ENCODE assay signal across 1 cellular context in the genomic region with DNA sequence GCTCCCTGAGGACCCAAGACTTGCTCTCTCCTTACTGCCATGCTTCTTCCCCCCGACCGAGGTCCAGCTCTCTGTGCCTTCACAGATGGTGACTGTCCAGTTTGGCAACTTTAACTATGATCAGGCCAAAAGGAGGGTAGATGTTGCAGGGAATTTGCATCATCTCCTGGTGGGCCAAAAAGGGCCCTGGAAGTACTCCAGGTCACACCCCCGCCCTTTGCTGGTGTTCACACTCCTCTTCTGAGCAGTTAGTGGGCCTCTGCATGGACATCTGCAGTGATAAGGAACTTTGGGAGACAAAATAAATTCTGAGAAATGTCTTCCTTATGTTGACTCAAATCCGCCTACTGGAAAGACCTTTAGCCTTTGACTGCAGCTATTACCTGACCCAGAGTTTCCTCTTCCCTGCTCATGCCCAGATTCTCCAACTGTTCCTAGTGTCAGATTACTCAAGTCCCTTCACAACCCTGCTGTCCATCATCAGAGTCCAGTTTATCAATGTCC.
TF ChIP-seq lines count a peak whose summit lies in the region.

No MANE protein-coding gene starts in this region.

TF ChIP-seq in K562, 482 proteins besides CTCF, POLR2A, EP300 and RAD21 (continued from another document and continues in another):
- TF ChIP-seq, protein P1, sequence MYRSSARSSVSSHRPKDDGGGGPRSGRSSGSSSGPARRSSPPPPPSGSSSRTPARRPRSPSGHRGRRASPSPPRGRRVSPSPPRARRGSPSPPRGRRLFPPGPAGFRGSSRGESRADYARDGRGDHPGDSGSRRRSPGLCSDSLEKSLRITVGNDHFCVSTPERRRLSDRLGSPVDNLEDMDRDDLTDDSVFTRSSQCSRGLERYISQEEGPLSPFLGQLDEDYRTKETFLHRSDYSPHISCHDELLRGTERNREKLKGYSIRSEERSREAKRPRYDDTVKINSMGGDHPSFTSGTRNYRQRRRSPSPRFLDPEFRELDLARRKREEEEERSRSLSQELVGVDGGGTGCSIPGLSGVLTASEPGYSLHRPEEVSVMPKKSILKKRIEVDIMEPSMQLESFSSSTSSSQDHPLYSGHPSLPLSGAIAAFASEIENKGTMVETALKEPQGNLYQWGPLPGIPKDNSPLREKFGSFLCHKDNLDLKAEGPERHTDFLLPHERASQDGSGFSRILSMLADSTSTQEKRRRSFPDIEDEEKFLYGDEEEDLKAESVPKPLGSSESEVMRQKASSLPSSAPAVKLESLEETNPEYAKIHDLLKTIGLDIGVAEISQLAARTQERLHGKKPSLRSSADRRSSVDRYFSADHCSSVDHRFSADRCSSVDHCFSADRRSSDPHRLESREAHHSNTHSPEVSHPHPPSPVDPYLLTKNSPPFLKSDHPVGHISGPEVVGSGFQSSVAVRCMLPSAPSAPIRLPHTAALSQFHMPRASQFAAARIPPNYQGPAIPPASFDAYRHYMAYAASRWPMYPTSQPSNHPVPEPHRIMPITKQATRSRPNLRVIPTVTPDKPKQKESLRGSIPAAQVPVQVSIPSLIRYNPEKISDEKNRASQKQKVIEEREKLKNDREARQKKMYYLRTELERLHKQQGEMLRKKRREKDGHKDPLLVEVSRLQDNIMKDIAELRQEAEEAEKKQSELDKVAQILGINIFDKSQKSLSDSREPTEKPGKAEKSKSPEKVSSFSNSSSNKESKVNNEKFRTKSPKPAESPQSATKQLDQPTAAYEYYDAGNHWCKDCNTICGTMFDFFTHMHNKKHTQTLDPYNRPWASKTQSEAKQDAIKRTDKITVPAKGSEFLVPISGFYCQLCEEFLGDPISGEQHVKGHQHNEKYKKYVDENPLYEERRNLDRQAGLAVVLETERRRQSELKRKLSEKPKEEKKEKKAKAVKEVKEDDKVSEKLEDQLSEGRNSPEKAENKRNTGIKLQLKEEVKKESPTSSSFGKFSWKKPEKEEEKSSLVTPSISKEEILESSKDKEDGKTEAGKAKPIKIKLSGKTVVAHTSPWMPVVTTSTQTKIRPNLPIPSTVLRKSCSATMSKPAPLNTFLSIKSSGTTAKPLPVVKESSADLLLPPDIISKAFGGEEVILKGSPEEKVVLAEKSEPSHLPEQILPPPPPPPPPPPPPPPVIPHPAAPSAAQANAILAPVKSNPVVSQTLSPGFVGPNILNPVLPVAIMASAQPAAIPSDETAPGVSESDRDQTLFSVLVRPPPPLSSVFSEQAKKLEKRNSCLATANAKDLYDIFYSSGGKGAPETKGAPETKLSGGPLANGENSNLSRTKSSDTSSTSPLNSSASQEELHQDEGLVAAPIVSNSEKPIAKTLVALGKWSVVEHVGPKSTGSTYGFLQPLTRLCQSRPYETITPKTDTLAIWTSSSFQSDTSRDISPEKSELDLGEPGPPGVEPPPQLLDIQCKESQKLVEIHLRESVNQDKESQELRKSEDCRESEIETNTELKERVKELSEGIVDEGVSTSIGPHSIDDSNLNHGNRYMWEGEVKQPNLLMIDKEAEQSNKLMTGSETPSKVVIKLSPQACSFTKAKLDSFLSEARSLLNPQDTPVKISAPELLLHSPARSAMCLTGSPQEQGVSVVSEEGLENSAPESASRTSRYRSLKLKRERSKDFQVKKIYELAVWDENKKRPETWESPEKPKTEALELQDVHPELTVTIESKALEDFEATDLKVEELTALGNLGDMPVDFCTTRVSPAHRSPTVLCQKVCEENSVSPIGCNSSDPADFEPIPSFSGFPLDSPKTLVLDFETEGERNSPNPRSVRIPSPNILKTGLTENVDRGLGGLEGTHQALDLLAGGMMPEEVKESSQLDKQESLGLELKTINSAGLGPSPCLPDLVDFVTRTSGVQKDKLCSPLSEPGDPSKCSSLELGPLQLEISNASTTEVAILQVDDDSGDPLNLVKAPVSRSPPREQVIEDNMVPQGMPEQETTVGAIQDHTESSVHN (IDR thresholded peaks at IDR 0.05; ENCODE audit: borderline replicate concordance in 1 of 2, low read depth in 1 of 2): no peak
- TF ChIP-seq SRSF3 (IDR thresholded peaks at IDR 0.05; ENCODE audit: insufficient read depth, low read length) (no peak), PTRF (tag; IDR thresholded peaks at IDR 0.05) (no peak), MYC (IDR thresholded peaks at IDR 0.05; ENCODE audit: low read depth, low read length) (peak; percentile 65; the same call in 1 of the 2 replicates), MYC (CRISPR knock-in tag; IDR thresholded peaks at IDR 0.05; ENCODE audit: borderline replicate concordance, low read depth) (no peak), SMARCB1 (IDR thresholded peaks at IDR 0.05; ENCODE audit: insufficient read length, low read depth) (no peak), IRF2 (CRISPR knock-in tag; IDR thresholded peaks at IDR 0.05) (no peak), BACH1 (tag; IDR thresholded peaks at IDR 0.05) (no peak; the same call in 1 of the 2 replicates), ZNF780A (CRISPR knock-in tag; IDR thresholded peaks at IDR 0.05) (no peak), FOXK2 (conservative IDR thresholded peaks at IDR 0.05 in 1 of 2, IDR thresholded peaks at IDR 0.05 in 1 of 2; ENCODE audit: low read depth in 2 of 2) (no peak), ZNF717 (CRISPR knock-in tag; IDR thresholded peaks at IDR 0.05) (no peak), RBM14 (IDR thresholded peaks at IDR 0.05; ENCODE audit: borderline replicate concordance, insufficient read depth, low read depth, low read length) (no peak), NR4A1 (CRISPR knock-in tag; IDR thresholded peaks at IDR 0.05) (no peak), NR4A1 (tag; IDR thresholded peaks at IDR 0.05) (no peak), CBX8 (IDR thresholded peaks at IDR 0.05; ENCODE audit: borderline replicate concordance, extremely low read depth, low read depth, low read length, poor library complexity, severe bottlenecking) (no peak), NCOA6 (IDR thresholded peaks at IDR 0.05) (no peak), NCOR1 (IDR thresholded peaks at IDR 0.05) (0 out of 2 replicates have a peak, but pooled peaks have one; percentile 18), EP400 (IDR thresholded peaks at IDR 0.05) (peak; percentile 45; the same call in 1 of the 2 replicates), ZFPM2 (CRISPR knock-in tag; IDR thresholded peaks at IDR 0.05) (no peak), PCBP1 (IDR thresholded peaks at IDR 0.05; ENCODE audit: low read depth, low read length, poor library complexity, severe bottlenecking) (no peak), CREB1 (IDR thresholded peaks at IDR 0.05) (no peak), CREB1 (CRISPR knock-in tag; IDR thresholded peaks at IDR 0.05) (no peak), CCAR2 (IDR thresholded peaks at IDR 0.05; ENCODE audit: low read depth, low read length) (no peak), POLR3G (IDR thresholded peaks at IDR 0.05; ENCODE audit: extremely low read depth, insufficient read length, insufficient replicate concordance) (no peak), ASH1L (IDR thresholded peaks at IDR 0.05; ENCODE audit: borderline replicate concordance, low read depth, partially characterized antibody) (no peak), HNRNPK (IDR thresholded peaks at IDR 0.05; ENCODE audit: low read depth, low read length, poor library complexity, severe bottlenecking) (no peak), ZNF3 (CRISPR knock-in tag; IDR thresholded peaks at IDR 0.05) (no peak), KDM5B (IDR thresholded peaks at IDR 0.05; ENCODE audit: insufficient replicate concordance, low read depth, low read length) (no peak), HDGF (IDR thresholded peaks at IDR 0.05) (no peak), HDAC3 (IDR thresholded peaks at IDR 0.05; ENCODE audit: borderline replicate concordance, partially characterized antibody) (peak; percentile 74), ZNF778 (CRISPR knock-in tag; IDR thresholded peaks at IDR 0.05) (no peak), ZFX (CRISPR knock-in tag; IDR thresholded peaks at IDR 0.05) (no peak), CXXC5 (CRISPR knock-in tag; IDR thresholded peaks at IDR 0.05) (peak; percentile 63), ZNF79 (CRISPR knock-in tag; IDR thresholded peaks at IDR 0.05; ENCODE audit: low read depth) (no peak), HDAC2 (IDR thresholded peaks at IDR 0.05) (peak; percentile 67; the same call in 1 of the 2 replicates), FOXA3 (CRISPR knock-in tag; conservative IDR thresholded peaks at IDR 0.05 in 1 of 2, IDR thresholded peaks at IDR 0.05 in 1 of 2) (0 out of 4 replicates have a peak, but pooled peaks of 1 of the 2 experiments have one; percentile 53)
- TF ChIP-seq, protein P2, sequence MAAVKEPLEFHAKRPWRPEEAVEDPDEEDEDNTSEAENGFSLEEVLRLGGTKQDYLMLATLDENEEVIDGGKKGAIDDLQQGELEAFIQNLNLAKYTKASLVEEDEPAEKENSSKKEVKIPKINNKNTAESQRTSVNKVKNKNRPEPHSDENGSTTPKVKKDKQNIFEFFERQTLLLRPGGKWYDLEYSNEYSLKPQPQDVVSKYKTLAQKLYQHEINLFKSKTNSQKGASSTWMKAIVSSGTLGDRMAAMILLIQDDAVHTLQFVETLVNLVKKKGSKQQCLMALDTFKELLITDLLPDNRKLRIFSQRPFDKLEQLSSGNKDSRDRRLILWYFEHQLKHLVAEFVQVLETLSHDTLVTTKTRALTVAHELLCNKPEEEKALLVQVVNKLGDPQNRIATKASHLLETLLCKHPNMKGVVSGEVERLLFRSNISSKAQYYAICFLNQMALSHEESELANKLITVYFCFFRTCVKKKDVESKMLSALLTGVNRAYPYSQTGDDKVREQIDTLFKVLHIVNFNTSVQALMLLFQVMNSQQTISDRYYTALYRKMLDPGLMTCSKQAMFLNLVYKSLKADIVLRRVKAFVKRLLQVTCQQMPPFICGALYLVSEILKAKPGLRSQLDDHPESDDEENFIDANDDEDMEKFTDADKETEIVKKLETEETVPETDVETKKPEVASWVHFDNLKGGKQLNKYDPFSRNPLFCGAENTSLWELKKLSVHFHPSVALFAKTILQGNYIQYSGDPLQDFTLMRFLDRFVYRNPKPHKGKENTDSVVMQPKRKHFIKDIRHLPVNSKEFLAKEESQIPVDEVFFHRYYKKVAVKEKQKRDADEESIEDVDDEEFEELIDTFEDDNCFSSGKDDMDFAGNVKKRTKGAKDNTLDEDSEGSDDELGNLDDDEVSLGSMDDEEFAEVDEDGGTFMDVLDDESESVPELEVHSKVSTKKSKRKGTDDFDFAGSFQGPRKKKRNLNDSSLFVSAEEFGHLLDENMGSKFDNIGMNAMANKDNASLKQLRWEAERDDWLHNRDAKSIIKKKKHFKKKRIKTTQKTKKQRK (IDR thresholded peaks at IDR 0.05; ENCODE audit: borderline replicate concordance, low read depth, low read length): no peak
- TF ChIP-seq, protein P3, sequence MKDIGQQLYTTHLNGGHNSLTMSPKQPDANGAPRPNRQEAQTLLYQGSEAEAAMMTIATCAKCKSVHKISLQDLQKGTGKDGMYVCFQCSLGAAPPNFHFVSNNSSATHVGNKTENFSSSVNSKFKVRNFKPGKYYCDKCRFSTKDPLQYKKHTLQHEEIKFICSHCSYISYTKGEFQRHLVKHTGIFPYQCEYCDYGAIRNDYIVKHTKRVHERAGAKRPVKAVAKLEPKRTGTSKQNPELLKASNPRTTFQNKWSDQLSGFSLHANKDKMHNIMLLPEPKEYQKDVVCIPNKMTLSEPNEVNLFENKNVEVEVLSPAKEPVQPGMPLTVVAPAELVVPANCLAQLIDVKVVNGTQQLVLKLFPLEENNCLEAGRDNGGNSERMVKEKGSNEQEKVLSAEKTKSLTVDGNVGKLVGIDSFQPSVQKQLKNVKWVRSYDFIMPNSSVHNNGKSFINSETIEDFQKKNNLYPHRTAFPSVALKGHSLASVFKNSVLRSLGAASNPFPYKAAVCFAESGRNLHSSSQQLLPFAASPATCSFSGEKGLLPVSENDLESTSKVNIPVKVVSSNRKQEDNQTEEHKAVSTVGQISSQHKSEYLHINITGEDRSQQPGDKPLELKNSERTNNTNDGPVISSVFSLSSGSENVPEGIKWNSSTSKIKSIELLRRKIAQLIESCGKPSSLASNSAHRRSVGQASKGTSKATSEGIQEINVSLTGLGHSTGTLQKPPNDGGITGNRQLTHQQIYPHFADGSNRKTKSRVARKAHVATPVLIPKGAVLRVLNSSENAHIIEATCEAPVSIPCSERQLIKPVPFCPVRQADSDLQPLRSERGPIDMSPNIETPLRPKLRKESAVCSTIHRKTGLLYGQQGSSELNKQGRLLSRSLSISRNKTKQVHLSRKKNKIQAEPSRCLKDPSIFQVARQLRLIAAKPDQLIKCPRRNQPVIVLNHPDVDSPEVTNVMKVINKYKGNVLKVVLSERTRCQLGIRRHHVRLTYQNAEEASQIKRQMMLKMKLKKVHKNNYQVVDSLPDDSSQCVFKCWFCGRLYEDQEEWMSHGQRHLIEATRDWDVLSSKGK (CRISPR knock-in tag; IDR thresholded peaks at IDR 0.05): no peak
- TF ChIP-seq, protein P4, sequence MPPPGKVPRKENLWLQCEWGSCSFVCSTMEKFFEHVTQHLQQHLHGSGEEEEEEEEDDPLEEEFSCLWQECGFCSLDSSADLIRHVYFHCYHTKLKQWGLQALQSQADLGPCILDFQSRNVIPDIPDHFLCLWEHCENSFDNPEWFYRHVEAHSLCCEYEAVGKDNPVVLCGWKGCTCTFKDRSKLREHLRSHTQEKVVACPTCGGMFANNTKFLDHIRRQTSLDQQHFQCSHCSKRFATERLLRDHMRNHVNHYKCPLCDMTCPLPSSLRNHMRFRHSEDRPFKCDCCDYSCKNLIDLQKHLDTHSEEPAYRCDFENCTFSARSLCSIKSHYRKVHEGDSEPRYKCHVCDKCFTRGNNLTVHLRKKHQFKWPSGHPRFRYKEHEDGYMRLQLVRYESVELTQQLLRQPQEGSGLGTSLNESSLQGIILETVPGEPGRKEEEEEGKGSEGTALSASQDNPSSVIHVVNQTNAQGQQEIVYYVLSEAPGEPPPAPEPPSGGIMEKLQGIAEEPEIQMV (tag; conservative IDR thresholded peaks at IDR 0.05; ENCODE audit: low read depth): no peak
- TF ChIP-seq, protein P5, sequence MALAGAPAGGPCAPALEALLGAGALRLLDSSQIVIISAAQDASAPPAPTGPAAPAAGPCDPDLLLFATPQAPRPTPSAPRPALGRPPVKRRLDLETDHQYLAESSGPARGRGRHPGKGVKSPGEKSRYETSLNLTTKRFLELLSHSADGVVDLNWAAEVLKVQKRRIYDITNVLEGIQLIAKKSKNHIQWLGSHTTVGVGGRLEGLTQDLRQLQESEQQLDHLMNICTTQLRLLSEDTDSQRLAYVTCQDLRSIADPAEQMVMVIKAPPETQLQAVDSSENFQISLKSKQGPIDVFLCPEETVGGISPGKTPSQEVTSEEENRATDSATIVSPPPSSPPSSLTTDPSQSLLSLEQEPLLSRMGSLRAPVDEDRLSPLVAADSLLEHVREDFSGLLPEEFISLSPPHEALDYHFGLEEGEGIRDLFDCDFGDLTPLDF (CRISPR knock-in tag; IDR thresholded peaks at IDR 0.05): no peak
